In the genomic region with DNA sequence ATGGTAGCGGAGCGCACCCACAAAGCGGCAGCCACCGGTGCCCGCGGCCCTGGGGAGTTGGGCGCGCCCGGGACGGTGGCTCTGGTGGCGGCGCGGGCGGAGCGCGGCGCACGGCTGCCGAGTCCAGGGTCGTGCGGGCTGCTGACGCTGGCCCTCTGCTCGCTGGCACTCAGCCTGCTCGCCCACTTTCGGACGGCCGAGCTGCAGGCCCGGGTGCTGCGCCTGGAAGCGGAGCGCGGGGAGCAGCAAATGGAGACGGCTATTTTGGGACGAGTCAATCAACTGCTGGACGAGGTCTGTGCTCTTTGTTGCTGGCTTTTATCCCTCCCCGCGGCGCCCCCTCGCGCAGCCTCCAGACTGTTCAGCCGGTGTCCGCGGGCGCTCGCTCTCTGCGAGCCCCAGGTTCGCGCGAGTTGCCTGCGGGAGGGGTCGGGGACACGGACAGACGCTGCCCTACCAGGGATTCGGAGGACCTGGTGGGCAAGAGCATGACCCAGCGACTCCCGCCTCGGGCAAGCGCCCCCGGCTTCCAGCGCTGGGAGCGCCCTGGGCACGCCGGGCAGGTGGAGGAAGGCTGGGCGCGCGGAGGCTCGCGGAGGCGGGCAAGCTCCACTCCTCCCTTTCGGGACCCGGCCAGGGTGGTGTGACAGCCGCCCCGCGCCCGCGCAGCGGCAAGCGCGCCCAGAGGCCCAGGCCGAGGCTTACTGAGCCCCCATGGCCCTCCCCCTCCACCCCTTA, we compare ENCODE assay signal across 9 cellular contexts. TPM values are rescaled to one million over a fixed set of nuclear protein-coding genes. Genes with fewer than 3 reads are reported as not detected.
DNase-seq lines count a peak whose midpoint lies in the region; ATAC-seq and TF ChIP-seq lines count a peak whose summit lies in the region.
"Had no signal": no experiment of that assay in that cellular context is flagged by ENCODE, and none has a peak within 500 bp of the region (broad histone marks: within the 10 kb centered on the region; RNA-seq: fewer than 3 reads in every experiment).

No MANE protein-coding gene starts in this region.

- peaks cover 22% of the 10 kb centered on the region for H3K4me1 ChIP-seq in body of pancreas

- no peak for TF ChIP-seq POLR2A in body of pancreas (IDR thresholded peaks at IDR 0.05)

- no peak overlapping the region for H3K27ac ChIP-seq in body of pancreas

- peaks cover 71% of the 10 kb centered on the region for H3K27me3 Mint-ChIP-seq in stimulated activated naive CD8-positive, alpha-beta T cell treated with anti-CD3 and anti-CD28 coated beads, Interleukin-15, amount 100 ng/mL, for 72 hours
- H3K27me3 Mint-ChIP-seq in stimulated activated naive B cell treated with anti-CD40 and anti-IgM and Interleukin-4, amounts not matched to agents 10 μg/mL and 1 μg/mL and 100 μg/mL, for 72 hours: peaks cover 53 to 58% of the 10 kb centered on the region in 2 donors

- intact Hi-C loops in body of pancreas (cut with DNase I): no loop called here

- no peak overlapping the region for H3K27ac Mint-ChIP-seq in stimulated activated naive CD8-positive, alpha-beta T cell treated with anti-CD3 and anti-CD28 coated beads, Interleukin-15, amount 100 ng/mL, for 72 hours
- H3K27ac Mint-ChIP-seq in stimulated activated naive B cell treated with anti-CD40 and anti-IgM and Interleukin-4, amounts not matched to agents 10 μg/mL and 1 μg/mL and 100 μg/mL, for 72 hours: no peak overlapping the region
- H3K27ac Mint-ChIP-seq: IgD-negative memory B cell had no signal

- H3K27me3 ChIP-seq in body of pancreas: peaks cover 0 to 16% of the 10 kb centered on the region in 2 donors

- ATAC-seq in body of pancreas: peak; percentile 23
- ATAC-seq in stimulated activated naive CD8-positive, alpha-beta T cell treated with anti-CD3 and anti-CD28 coated beads, Interleukin-15, amount 100 ng/mL, for 72 hours: peak; percentile 41
- ATAC-seq in stimulated activated naive B cell treated with anti-CD40 and anti-IgM and Interleukin-4, amounts not matched to agents 10 μg/mL and 1 μg/mL and 100 μg/mL, for 72 hours (replicated peaks): no peak

- no peak for DNase-seq in HFF-Myc (ENCODE audit: extremely low read depth, low read depth)
- peak in 1 of 4 donors; percentile 21 for DNase-seq in body of pancreas
- DNase-seq in iPS-NIHi11 (ENCODE audit: low spot score): peak; percentile 68
- DNase-seq in stimulated activated naive CD8-positive, alpha-beta T cell treated with anti-CD3 and anti-CD28 coated beads, Interleukin-15, amount 100 ng/mL, for 72 hours: no peak
- no peak for DNase-seq in stimulated activated naive B cell treated with anti-CD40 and anti-IgM and Interleukin-4, amounts not matched to agents 10 μg/mL and 1 μg/mL and 100 μg/mL, for 72 hours
- DNase-seq in HuH-7.5 (ENCODE audit: low spot score): no peak
- no peak for DNase-seq in NCI-H1436 (lab: John Stamatoyannopoulos, UW)
- no peak for DNase-seq in AML-193 (lab: John Stamatoyannopoulos, UW)

- H3K4me3 Mint-ChIP-seq in stimulated activated naive CD8-positive, alpha-beta T cell treated with anti-CD3 and anti-CD28 coated beads, Interleukin-15, amount 100 ng/mL, for 72 hours: peak overlapping the region in 1 of 2 donors; percentile 36
- no peak overlapping the region for H3K4me3 Mint-ChIP-seq in stimulated activated naive B cell treated with anti-CD40 and anti-IgM and Interleukin-4, amounts not matched to agents 10 μg/mL and 1 μg/mL and 100 μg/mL, for 72 hours

- no peaks in the 10 kb centered on the region for H3K9me3 Mint-ChIP-seq in stimulated activated naive CD8-positive, alpha-beta T cell treated with anti-CD3 and anti-CD28 coated beads, Interleukin-15, amount 100 ng/mL, for 72 hours
- no peaks in the 10 kb centered on the region for H3K9me3 Mint-ChIP-seq in stimulated activated naive B cell treated with anti-CD40 and anti-IgM and Interleukin-4, amounts not matched to agents 10 μg/mL and 1 μg/mL and 100 μg/mL, for 72 hours
- H3K9me3 Mint-ChIP-seq: IgD-negative memory B cell had no signal

- H3K9me3 ChIP-seq in body of pancreas: no peaks in the 10 kb centered on the region

- TF ChIP-seq CTCF in HFF-Myc (IDR thresholded peaks at IDR 0.05; ENCODE audit: low read depth, low read length, missing control alignments) (peak; percentile 6), body of pancreas (IDR thresholded peaks at IDR 0.05) (no peak)

- peaks cover 17% of the 10 kb centered on the region for H3K4me1 Mint-ChIP-seq in stimulated activated naive CD8-positive, alpha-beta T cell treated with anti-CD3 and anti-CD28 coated beads, Interleukin-15, amount 100 ng/mL, for 72 hours
- peaks cover 4 to 6% of the 10 kb centered on the region in 2 donors for H3K4me1 Mint-ChIP-seq in stimulated activated naive B cell treated with anti-CD40 and anti-IgM and Interleukin-4, amounts not matched to agents 10 μg/mL and 1 μg/mL and 100 μg/mL, for 72 hours

- H3K4me3 ChIP-seq in HFF-Myc (replicated peaks; ENCODE audit: low read depth, low read length) (peak overlapping the region; percentile 88), body of pancreas (peak overlapping the region in 1 of 2 donors; percentile 27)

- 1 to 2% methylated on average over 22 to 76 of the region's 80 CpGs for WGBS in body of pancreas, 2 donors

- no peaks in the 10 kb centered on the region for H3K36me3 ChIP-seq in body of pancreas (replicated peaks in 1 of 2; ENCODE audit: insufficient read depth in 1 of 2, low read depth in 2 of 2)

- peaks cover 0 to 2% of the 10 kb centered on the region in 2 donors for H3K36me3 Mint-ChIP-seq in stimulated activated naive B cell treated with anti-CD40 and anti-IgM and Interleukin-4, amounts not matched to agents 10 μg/mL and 1 μg/mL and 100 μg/mL, for 72 hours
- H3K36me3 Mint-ChIP-seq: IgD-negative memory B cell had no signal

RNA-seq across cellular contexts. Expression of a gene that starts 0.9 kb away (rescaled TPM):
- 1 to 10 TPM in 1 of 2 donors, not detected in 1; 2.3 TPM for total RNA-seq in body of pancreas

Comparison
In these comparisons a context has a peak if more than half of its experiments do, and no peak if none do; other contexts are left out.
1. ATAC-seq: peak in body of pancreas (single experiment) and stimulated activated naive CD8-positive, alpha-beta T cell treated with anti-CD3 and anti-CD28 coated beads, Interleukin-15, amount 100 ng/mL, for 72 hours (single experiment); none in stimulated activated naive B cell treated with anti-CD40 and anti-IgM and Interleukin-4, amounts not matched to agents 10 μg/mL and 1 μg/mL and 100 μg/mL, for 72 hours (0 of 2).